ENCODE assay signal across 11 cellular contexts in the genomic region with DNA sequence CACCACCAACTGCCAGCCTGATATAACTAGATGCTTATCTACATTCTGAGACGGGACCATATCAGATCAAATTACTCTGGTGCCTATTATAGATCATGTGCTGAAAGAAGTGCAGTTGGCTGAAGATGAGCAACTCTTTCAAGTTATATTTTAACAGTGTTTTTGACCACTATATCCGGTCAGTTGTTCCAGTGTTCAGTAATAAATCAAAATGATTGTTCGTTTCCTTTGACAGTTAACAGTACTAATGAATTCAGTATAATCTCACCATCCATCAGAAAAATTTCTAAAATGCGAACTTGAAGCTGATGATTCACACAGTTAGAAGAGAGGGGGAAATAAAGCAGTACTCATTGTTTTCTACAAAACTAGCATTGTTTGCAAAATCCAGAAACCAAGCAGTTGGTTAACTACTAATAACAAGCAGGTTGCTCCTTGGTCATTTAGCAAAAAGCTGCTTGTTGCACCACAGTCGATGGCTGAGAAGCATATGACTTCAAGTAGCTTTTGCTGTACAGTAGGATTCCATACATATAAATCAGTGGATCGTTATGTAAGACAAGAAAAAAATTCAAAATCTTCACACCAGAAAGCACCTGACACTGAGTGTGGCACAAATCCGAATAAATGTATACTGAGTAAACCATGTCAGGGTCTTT. TPM values are rescaled to one million over a fixed set of nuclear protein-coding genes. Genes with fewer than 3 reads are reported as not detected.
A peak's percentile ranks its signal among the peaks of the same experiment; 100 is the strongest.
DNase-seq lines count a peak whose midpoint lies in the region; ATAC-seq and TF ChIP-seq lines count a peak whose summit lies in the region.
"Had no signal": no experiment of that assay in that cellular context is flagged by ENCODE, and none has a peak within 500 bp of the region (broad histone marks: within the 10 kb centered on the region; RNA-seq: fewer than 3 reads in every experiment).

No MANE protein-coding gene starts in this region.

- H3K4me1 Mint-ChIP-seq in stimulated activated memory B cell treated with anti-CD40 and anti-IgM and Interleukin-4, amounts not matched to agents 10 μg/mL and 1 μg/mL and 100 μg/mL, for 72 hours = peaks cover 35% of the 10 kb centered on the region

- no peak overlapping the region for H3K27ac Mint-ChIP-seq in stimulated activated memory B cell treated with anti-CD40 and anti-IgM and Interleukin-4, amounts not matched to agents 10 μg/mL and 1 μg/mL and 100 μg/mL, for 72 hours

- no peak for TF ChIP-seq CTCF in epithelial cell of esophagus (IDR thresholded peaks at IDR 0.05; ENCODE audit: insufficient read depth, low read depth, low read length, missing control alignments)

- ATAC-seq in HG02981 (IDR thresholded peaks at IDR 0.05; ENCODE audit: unreplicated experiment) = no peak
- ATAC-seq in stimulated activated memory B cell treated with anti-CD40 and anti-IgM and Interleukin-4, amounts not matched to agents 10 μg/mL and 1 μg/mL and 100 μg/mL, for 72 hours = no peak
- ATAC-seq in GM18867 (IDR thresholded peaks at IDR 0.05; ENCODE audit: unreplicated experiment) = no peak
- ATAC-seq: left lobe of liver had no signal

- H3K4me3 Mint-ChIP-seq in stimulated activated memory B cell treated with anti-CD40 and anti-IgM and Interleukin-4, amounts not matched to agents 10 μg/mL and 1 μg/mL and 100 μg/mL, for 72 hours = no peak overlapping the region

- no peak overlapping the region for H3K4me3 ChIP-seq in epithelial cell of esophagus (ENCODE audit: low read length)
- H3K4me3 ChIP-seq: thyroid gland had no signal

- peak; percentile 71 for DNase-seq in NCI-H2171 treated with DMSO at 0.1 percent for 48 hours (lab: John Stamatoyannopoulos, UW)
- DNase-seq in NCI-H2171 (lab: John Stamatoyannopoulos, UW) = no peak
- peak; percentile 6 for DNase-seq in SK-N-DZ (ENCODE audit: low spot score)
- peak; percentile 58 for DNase-seq in epithelial cell of esophagus (ENCODE audit: low read depth)
- DNase-seq in pons (ENCODE audit: low spot score) = peak; percentile 63
- DNase-seq: NK-92 treated with Interleukin-12 subunit alpha and Interleukin-12 subunit beta, amount 100 ng/mL, for 24 hours; thyroid gland had no signal

- no peaks in the 10 kb centered on the region for H3K9me3 Mint-ChIP-seq in stimulated activated memory B cell treated with anti-CD40 and anti-IgM and Interleukin-4, amounts not matched to agents 10 μg/mL and 1 μg/mL and 100 μg/mL, for 72 hours

- no peaks in the 10 kb centered on the region for H3K36me3 Mint-ChIP-seq in stimulated activated memory B cell treated with anti-CD40 and anti-IgM and Interleukin-4, amounts not matched to agents 10 μg/mL and 1 μg/mL and 100 μg/mL, for 72 hours

- no peaks in the 10 kb centered on the region for H3K27me3 Mint-ChIP-seq in stimulated activated memory B cell treated with anti-CD40 and anti-IgM and Interleukin-4, amounts not matched to agents 10 μg/mL and 1 μg/mL and 100 μg/mL, for 72 hours

RNA-seq across cellular contexts. Expression of gene RPS6KA5, which starts 2.3 kb away (rescaled TPM):
- 2.4 and 3.4 TPM in 2 replicates for polyA plus RNA-seq in SK-N-DZ (2014; cell fraction: cytosol; rRNA removed)
- 3.1 and 5.6 TPM in 2 replicates for polyA plus RNA-seq in SK-N-DZ (2014; cell fraction: nucleus; rRNA removed)

RNA-seq across cellular contexts. Expression of gene DGLUCY, which starts 55.7 kb away (rescaled TPM):
- polyA plus RNA-seq in SK-N-DZ (2014; cell fraction: cytosol; rRNA removed) = 24.8 and 37.3 TPM in 2 replicates
- polyA plus RNA-seq in SK-N-DZ (2014; cell fraction: nucleus; rRNA removed) = 46.1 and 55.7 TPM in 2 replicates
